In genomic region chr9:8420416-8420815, GRCh38 we compare ENCODE assay signal across 35 cellular contexts.
"Had no signal": no experiment of that assay in that cellular context is flagged by ENCODE, and none has a peak within 500 bp of the region (broad histone marks: within the 10 kb centered on the region; RNA-seq: fewer than 3 reads in every experiment).

No MANE protein-coding gene starts in this region.

- H3K4me3 ChIP-seq: MG63 had no signal

- H3K36me3 ChIP-seq: MG63 had no signal

- H3K27me3 ChIP-seq: MG63 had no signal

- DNase-seq: Karpas-422, Kasumi-1, MG63, MM.1S, MV-4-11, NCI-H1048, NCI-H1092, NCI-H1092 treated with DMSO at 0.1 percent for 48 hours, NCI-H1105, NCI-H1105 treated with DMSO at 0.1 percent for 48 hours, NCI-H1417, NCI-H1417 treated with DMSO at 0.1 percent for 48 hours, NCI-H1436, NCI-H1436 treated with DMSO at 0.1 percent for 48 hours, NCI-H146, NCI-H1694, NCI-H1694 treated with DMSO at 0.1 percent for 48 hours, NCI-H187, NCI-H187 treated with DMSO at 0.1 percent for 48 hours, NCI-H1930, NCI-H2029, NCI-H2029 treated with DMSO at 0.1 percent for 48 hours, NCI-H2081, NCI-H2081 treated with DMSO at 0.1 percent for 48 hours, NCI-H2107, NCI-H2171, NCI-H2171 treated with DMSO at 0.1 percent for 48 hours, NCI-H2227 treated with DMSO at 0.1 percent for 48 hours, NCI-H226, NCI-H345, NCI-H446, NCI-H446 treated with DMSO at 0.1 percent for 48 hours, NCI-H510A, NCI-H510A treated with DMSO at 0.1 percent for 48 hours, NCI-H524 had no signal

- H3K9me3 ChIP-seq: MG63 had no signal
